10 cellular contexts compared by ENCODE assay signal in the genomic region with DNA sequence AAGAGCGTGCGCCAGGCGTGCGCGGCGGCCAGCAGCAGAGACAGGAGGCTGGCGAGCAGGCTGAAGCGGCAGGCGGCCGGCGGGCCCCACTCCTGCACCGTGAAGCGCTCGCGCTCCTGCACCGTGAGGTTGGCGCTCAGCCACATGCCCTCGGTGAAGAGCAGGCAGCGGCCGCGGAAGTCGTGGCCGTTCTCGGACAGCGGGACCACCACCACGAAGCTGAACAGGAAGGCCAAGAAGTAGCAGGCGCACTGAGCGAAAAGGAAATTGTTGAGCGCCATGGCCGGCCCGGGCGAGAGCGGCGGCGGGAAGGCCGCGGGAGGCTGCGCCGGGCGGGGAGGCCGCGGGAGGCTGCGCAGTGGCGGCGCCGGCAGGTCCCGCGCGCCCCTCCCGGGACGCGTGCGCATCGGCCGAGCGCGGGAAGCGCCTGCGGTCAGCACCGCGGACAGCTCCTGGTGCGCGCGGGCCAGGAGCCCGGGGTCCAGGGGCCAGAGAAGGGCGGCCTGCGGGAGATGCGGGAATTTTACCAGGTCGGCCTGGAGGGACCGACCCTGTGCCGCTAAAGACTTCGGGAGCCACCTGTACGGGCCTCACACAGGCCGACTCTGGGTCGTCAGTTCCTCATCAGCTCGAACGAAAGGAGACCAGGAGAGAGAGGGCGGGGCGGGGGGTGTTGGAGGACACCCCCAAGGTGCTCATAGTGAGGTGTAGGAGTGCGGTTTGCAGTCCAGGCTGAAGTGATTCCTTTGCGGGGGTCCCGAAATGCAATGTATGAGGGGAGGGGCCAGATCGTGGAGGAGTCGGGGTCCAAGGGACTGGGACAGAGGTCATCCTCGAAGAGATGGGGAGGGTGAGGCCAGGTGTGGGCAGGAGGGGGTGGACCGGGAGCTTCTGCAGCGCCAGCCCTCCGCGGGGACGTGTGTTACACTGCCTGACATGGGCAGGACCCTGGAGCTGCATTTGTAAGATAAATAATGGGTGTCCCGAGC. TPM values are rescaled to one million over a fixed set of nuclear protein-coding genes. Genes with fewer than 3 reads are reported as not detected.
DNase-seq lines count a peak whose midpoint lies in the region; ATAC-seq and TF ChIP-seq lines count a peak whose summit lies in the region.
"Had no signal": no experiment of that assay in that cellular context is flagged by ENCODE, and none has a peak within 500 bp of the region (broad histone marks: within the 10 kb centered on the region; RNA-seq: fewer than 3 reads in every experiment).

Gene TMEM179 (minus strand): TSS at position 312 of the 989 bp plus-strand sequence. CDS start 31 bp downstream, at position 281.

- peaks cover 31% of the 10 kb centered on the region for H3K27me3 Mint-ChIP-seq in activated CD4-positive, alpha-beta T cell treated with anti-CD3 and anti-CD28 coated beads for 36 hours
- H3K27me3 Mint-ChIP-seq in activated naive CD8-positive, alpha-beta T cell treated with anti-CD3 and anti-CD28 coated beads for 36 hours: peaks cover 80% of the 10 kb centered on the region
- H3K27me3 Mint-ChIP-seq in stimulated activated naive CD8-positive, alpha-beta T cell treated with anti-CD3 and anti-CD28 coated beads, Interleukin-15, Interleukin-2, amounts not matched to agents 100 ng/mL and 50 ng/mL, for 24 hours: peaks cover 56% of the 10 kb centered on the region

- no peak within 1 kb of the TSS for H3K27ac Mint-ChIP-seq in activated CD4-positive, alpha-beta T cell treated with anti-CD3 and anti-CD28 coated beads for 36 hours
- H3K27ac Mint-ChIP-seq in activated naive CD8-positive, alpha-beta T cell treated with anti-CD3 and anti-CD28 coated beads for 36 hours: no peak within 1 kb of the TSS
- H3K27ac Mint-ChIP-seq in stimulated activated naive CD8-positive, alpha-beta T cell treated with anti-CD3 and anti-CD28 coated beads, Interleukin-15, Interleukin-2, amounts not matched to agents 100 ng/mL and 50 ng/mL, for 24 hours: no peak within 1 kb of the TSS

- H3K9me3 Mint-ChIP-seq in activated CD4-positive, alpha-beta T cell treated with anti-CD3 and anti-CD28 coated beads for 36 hours (ENCODE audit: low read depth): no peaks in the 10 kb centered on the region
- H3K9me3 Mint-ChIP-seq in activated naive CD8-positive, alpha-beta T cell treated with anti-CD3 and anti-CD28 coated beads for 36 hours: no peaks in the 10 kb centered on the region
- H3K9me3 Mint-ChIP-seq in stimulated activated naive CD8-positive, alpha-beta T cell treated with anti-CD3 and anti-CD28 coated beads, Interleukin-15, Interleukin-2, amounts not matched to agents 100 ng/mL and 50 ng/mL, for 24 hours: no peaks in the 10 kb centered on the region

- intact Hi-C loops in activated CD4-positive, alpha-beta T cell treated with anti-CD3 and anti-CD28 coated beads for 36 hours (cut with DNase I, micrococcal nuclease): no loop called here
- intact Hi-C loops in uterus (cut with DNase I; ENCODE audit: low total_unique reads): no loop called here

- no peaks in the 10 kb centered on the region for H3K4me1 ChIP-seq in iPS DF 6.9 (ENCODE audit: control insufficient read depth, insufficient read depth, low read length)
- H3K4me1 ChIP-seq in uterus: peaks cover 0 to 7% of the 10 kb centered on the region in 2 donors

- peak within 1 kb of the TSS; percentile 39 for H3K4me3 Mint-ChIP-seq in activated CD4-positive, alpha-beta T cell treated with anti-CD3 and anti-CD28 coated beads for 36 hours
- H3K4me3 Mint-ChIP-seq in activated naive CD8-positive, alpha-beta T cell treated with anti-CD3 and anti-CD28 coated beads for 36 hours: peak within 1 kb of the TSS; percentile 42
- H3K4me3 Mint-ChIP-seq in stimulated activated naive CD8-positive, alpha-beta T cell treated with anti-CD3 and anti-CD28 coated beads, Interleukin-15, Interleukin-2, amounts not matched to agents 100 ng/mL and 50 ng/mL, for 24 hours: peak within 1 kb of the TSS; percentile 26

- H3K27me3 ChIP-seq in iPS DF 6.9 (ENCODE audit: control insufficient read depth, insufficient read depth, low read length): peaks cover 2% of the 10 kb centered on the region; the same call in 1 of the 2 replicates
- H3K27me3 ChIP-seq in uterus: peaks cover 7 to 8% of the 10 kb centered on the region in 2 donors

- TF ChIP-seq POLR2A in uterus (IDR thresholded peaks at IDR 0.05): no peak

- POLR2A ChIA-PET in activated CD4-positive, alpha-beta T cell treated with anti-CD3 and anti-CD28 coated beads for 36 hours (lab: Charles Lee): no interaction called here

- WGBS in iPS DF 6.9 (ENCODE audit: insufficient coverage, insufficient read length): no CpG with 5 or more reads among the region's 91 CpGs

- H3K4me3 ChIP-seq in iPS DF 6.9 (ENCODE audit: low read length) (peak within 1 kb of the TSS; percentile 12; the same call in 1 of the 2 replicates), uterus (no peak within 1 kb of the TSS)
- H3K4me3 ChIP-seq: BLaER1 treated with 17β-estradiol and CSF1 and Interleukin-3, amounts not matched to agents 10 nM and 100 nM had no signal

- no peaks in the 10 kb centered on the region for H3K36me3 Mint-ChIP-seq in activated CD4-positive, alpha-beta T cell treated with anti-CD3 and anti-CD28 coated beads for 36 hours (ENCODE audit: low read depth)
- no peaks in the 10 kb centered on the region for H3K36me3 Mint-ChIP-seq in activated naive CD8-positive, alpha-beta T cell treated with anti-CD3 and anti-CD28 coated beads for 36 hours
- H3K36me3 Mint-ChIP-seq in stimulated activated naive CD8-positive, alpha-beta T cell treated with anti-CD3 and anti-CD28 coated beads, Interleukin-15, Interleukin-2, amounts not matched to agents 100 ng/mL and 50 ng/mL, for 24 hours (ENCODE audit: low read depth): no peaks in the 10 kb centered on the region

- H3K4me1 Mint-ChIP-seq in activated CD4-positive, alpha-beta T cell treated with anti-CD3 and anti-CD28 coated beads for 36 hours: peaks cover 3% of the 10 kb centered on the region
- H3K4me1 Mint-ChIP-seq in activated naive CD8-positive, alpha-beta T cell treated with anti-CD3 and anti-CD28 coated beads for 36 hours: no peaks in the 10 kb centered on the region
- H3K4me1 Mint-ChIP-seq in stimulated activated naive CD8-positive, alpha-beta T cell treated with anti-CD3 and anti-CD28 coated beads, Interleukin-15, Interleukin-2, amounts not matched to agents 100 ng/mL and 50 ng/mL, for 24 hours (ENCODE audit: low read depth): peaks cover 3% of the 10 kb centered on the region

- no peaks in the 10 kb centered on the region for H3K9me3 ChIP-seq in iPS DF 6.9 (ENCODE audit: control insufficient read depth, insufficient read depth, low read length)
- no peaks in the 10 kb centered on the region for H3K9me3 ChIP-seq in uterus
- H3K9me3 ChIP-seq: neutrophil had no signal

- H3K27ac ChIP-seq in iPS DF 6.9 (ENCODE audit: low read length) (no peak within 1 kb of the TSS), uterus (no peak within 1 kb of the TSS)
- H3K27ac ChIP-seq: BLaER1 treated with 17β-estradiol and CSF1 and Interleukin-3, amounts not matched to agents 10 nM and 100 nM; neutrophil had no signal

- TF ChIP-seq CTCF in uterus (IDR thresholded peaks at IDR 0.05): no peak

- CTCF ChIA-PET in activated CD4-positive, alpha-beta T cell treated with anti-CD3 and anti-CD28 coated beads for 36 hours (lab: Charles Lee): no interaction called here

- peak; percentile 52 for DNase-seq in activated CD4-positive, alpha-beta T cell treated with anti-CD3 and anti-CD28 coated beads for 36 hours
- no peak for DNase-seq in activated CD4-positive, alpha-beta T cell treated with anti-CD3 and anti-CD28 coated beads for 4 hours
- peak; percentile 34 for DNase-seq in activated naive CD8-positive, alpha-beta T cell treated with anti-CD3 and anti-CD28 coated beads for 36 hours
- DNase-seq in iPS DF 6.9 (ENCODE audit: low read depth, low spot score): peak; percentile 18
- DNase-seq in uterus: no peak
- DNase-seq in SW480 (ENCODE audit: low spot score): no peak

- ATAC-seq in activated CD4-positive, alpha-beta T cell treated with anti-CD3 and anti-CD28 coated beads for 36 hours: peak; percentile 58
- ATAC-seq in GM18511 (IDR thresholded peaks at IDR 0.05; ENCODE audit: unreplicated experiment): no peak

- H3K36me3 ChIP-seq in iPS DF 6.9 (ENCODE audit: control insufficient read depth, insufficient read depth, low read length): no peaks in the 10 kb centered on the region
- H3K36me3 ChIP-seq in uterus: no peaks in the 10 kb centered on the region
- H3K36me3 ChIP-seq: BLaER1 treated with 17β-estradiol and CSF1 and Interleukin-3, amounts not matched to agents 10 nM and 100 nM; neutrophil had no signal

RNA-seq across cellular contexts. Expression of gene TMEM179, which starts in this region (rescaled TPM):
- under 1 TPM in 1 of 2 experiments, not detected in 1; 0.32 TPM for total RNA-seq in activated CD4-positive, alpha-beta T cell treated with anti-CD3 and anti-CD28 coated beads for 36 hours
- total RNA-seq in activated naive CD8-positive, alpha-beta T cell treated with anti-CD3 and anti-CD28 coated beads for 36 hours: not detected
- 1 to 10 TPM in 1 of 4 donors, not detected in 3; 2.3 TPM for total RNA-seq in uterus

Comparison
In these comparisons a context has a peak if more than half of its experiments do, and no peak if none do; other contexts are left out.
1. Peak in DNase-seq and ATAC-seq in activated CD4-positive, alpha-beta T cell treated with anti-CD3 and anti-CD28 coated beads for 36 hours; RNA of the gene not detected or under 1 TPM.
2. Peak in DNase-seq in activated naive CD8-positive, alpha-beta T cell treated with anti-CD3 and anti-CD28 coated beads for 36 hours; RNA of the gene not detected or under 1 TPM.